Comparison of ENCODE assay signal across 8 cellular contexts in genomic region chr3:141486735-141487418, GRCh38. TPM values are rescaled to one million over a fixed set of nuclear protein-coding genes. Genes with fewer than 3 reads are reported as not detected.
DNase-seq lines count a peak whose midpoint lies in the region; ATAC-seq, FAIRE-seq and TF ChIP-seq lines count a peak whose summit lies in the region.

Gene RASA2 (plus strand): TSS chr3:141487027. CDS start chr3:141487084, 57 bp downstream.

- CTCF ChIA-PET in A673 (lab: Charles Lee) (no interaction called here), mammary epithelial cell (lab: Charles Lee; ENCODE audit: low non-redundant PET) (interaction anchor here (0.5 kb wide), 1 partner anchor 388 kb away, joined by 3 read pairs; no protein-coding TSS in a partner anchor)

- peak; percentile 34 for ATAC-seq in GM18858 (IDR thresholded peaks at IDR 0.05; ENCODE audit: unreplicated experiment)
- peak; percentile 58 for ATAC-seq in HG03066 (IDR thresholded peaks at IDR 0.05; ENCODE audit: low read depth, unreplicated experiment)

- no peaks in the 10 kb centered on the region for H3K36me3 ChIP-seq in A673 (ENCODE audit: insufficient read depth, low read length, poor library complexity, severe bottlenecking)
- H3K36me3 ChIP-seq in mammary epithelial cell (ENCODE audit: insufficient read depth, low read length): no peaks in the 10 kb centered on the region
- no peaks in the 10 kb centered on the region for H3K36me3 ChIP-seq in small intestine (ENCODE audit: control insufficient read depth in 2 of 2, insufficient read depth in 2 of 2, low read length in 2 of 2)

- peak within 1 kb of the TSS; percentile 96 for H3K27ac ChIP-seq in A673 (ENCODE audit: low read depth, low read length, poor library complexity, severe bottlenecking)
- H3K27ac ChIP-seq in VCaP: peak within 1 kb of the TSS; percentile 92
- H3K27ac ChIP-seq in mammary epithelial cell (ENCODE audit: insufficient read depth, low read depth, low read length): peak within 1 kb of the TSS; percentile 75
- H3K27ac ChIP-seq in small intestine (ENCODE audit: low read depth in 1 of 2, low read length in 1 of 2): peak within 1 kb of the TSS; percentile 100

- no peaks in the 10 kb centered on the region for H3K9me3 ChIP-seq in A673 (ENCODE audit: low read depth, low read length, poor library complexity, severe bottlenecking)
- no peaks in the 10 kb centered on the region for H3K9me3 ChIP-seq in mammary epithelial cell (replicated peaks; ENCODE audit: insufficient read depth, low read length)
- H3K9me3 ChIP-seq in small intestine (ENCODE audit: control insufficient read depth, low read depth): no peaks in the 10 kb centered on the region

- peaks cover 36% of the 10 kb centered on the region for H3K4me1 ChIP-seq in A673 (ENCODE audit: insufficient read depth, low read length, poor library complexity, severe bottlenecking)
- peaks cover 36% of the 10 kb centered on the region for H3K4me1 ChIP-seq in mammary epithelial cell (ENCODE audit: insufficient read depth, low read length)
- peaks cover 4 to 5% of the 10 kb centered on the region in 2 donors for H3K4me1 ChIP-seq in small intestine (ENCODE audit: control insufficient read depth in 2 of 2, insufficient read depth in 1 of 2, low read depth in 1 of 2, low read length in 1 of 2)

- BruUV-seq in A673 (replicated peaks; lab: Mats Ljungman, UMichigan) (no TSS peak), mammary epithelial cell (replicated peaks; lab: Mats Ljungman, UMichigan) (no TSS peak)

- no peaks in the 10 kb centered on the region for H3K27me3 ChIP-seq in A673 (replicated peaks; ENCODE audit: insufficient read depth, low read depth, low read length, poor library complexity)
- H3K27me3 ChIP-seq in mammary epithelial cell (ENCODE audit: insufficient read depth, low read length): no peaks in the 10 kb centered on the region
- H3K27me3 ChIP-seq in small intestine (ENCODE audit: control insufficient read depth in 2 of 2, insufficient read depth in 2 of 2, low read length in 2 of 2): no peaks in the 10 kb centered on the region

- intact Hi-C loops in A673 (cut with micrococcal nuclease; ENCODE audit: unreplicated experiment) (loop anchor here (5.0 kb wide), 1 partner anchor 45 kb away; no protein-coding TSS in a partner anchor), mammary epithelial cell (cut with micrococcal nuclease) (loop anchor here (5.0 kb wide), 1 partner anchor 45 kb away; no protein-coding TSS in a partner anchor)

- no peak for FAIRE-seq in small intestine (lab: Jason Lieb, UNC)

- H3K4me2 ChIP-seq in mammary epithelial cell (ENCODE audit: insufficient read depth, low read depth, low read length): peak within 1 kb of the TSS; percentile 77

- peak within 1 kb of the TSS; percentile 80 for H3K9ac ChIP-seq in mammary epithelial cell (ENCODE audit: insufficient read depth, low read length)

- peak within 1 kb of the TSS; percentile 92 for H2AFZ ChIP-seq in mammary epithelial cell (ENCODE audit: low read depth, low read length)

- POLR2A ChIA-PET in A673 (lab: Charles Lee; ENCODE audit: low non-redundant PET): no interaction called here

- H3K79me2 ChIP-seq in mammary epithelial cell (ENCODE audit: insufficient read depth, low read length): peaks cover 47% of the 10 kb centered on the region

- H4K20me1 ChIP-seq in mammary epithelial cell (ENCODE audit: insufficient read depth, low read length): no peaks in the 10 kb centered on the region

- DNase-seq in A673 (ENCODE audit: low spot score) (peak; percentile 92), NCI-H2171 (lab: John Stamatoyannopoulos, UW) (peak; percentile 92), mammary epithelial cell (peak; percentile 64), iPS-NIHi11 (ENCODE audit: low spot score) (peak; percentile 94), small intestine (peak; percentile 74)

- 0% methylated on average over 10 of the region's 86 CpGs for WGBS in mammary epithelial cell (ENCODE audit: low coverage, missing lambda C conversion rate)
- 0 to 1% (median 1%) methylated on average over 33 to 86 of the region's 86 CpGs for WGBS in small intestine, 3 donors

- peak within 1 kb of the TSS; percentile 86 for H3K4me3 ChIP-seq in A673 (ENCODE audit: low read depth, low read length, poor library complexity, severe bottlenecking)
- peak within 1 kb of the TSS; percentile 71 to 85 (median 83) for H3K4me3 ChIP-seq in mammary epithelial cell (replicated peaks in 1 of 3; ENCODE audit: insufficient read depth in 1 of 3, low read depth in 2 of 3, low read length in 3 of 3)
- H3K4me3 ChIP-seq in small intestine (ENCODE audit: low read depth in 1 of 2, low read length in 2 of 2): peak within 1 kb of the TSS; percentile 91 to 100

- in situ Hi-C loops in mammary epithelial cell (cut with MboI; ENCODE audit: low sequenced_read_pairs in 2 of 2): no loop called here

- dilution Hi-C loops in mammary epithelial cell (cut with HindIII; ENCODE audit: low sequenced_read_pairs): no loop called here

- TF ChIP-seq CTCF in A673 (conservative IDR thresholded peaks at IDR 0.05; ENCODE audit: low read depth, low read length): no peak
- no peak for TF ChIP-seq CTCF in VCaP (conservative IDR thresholded peaks at IDR 0.05)
- no peak for TF ChIP-seq CTCF in mammary epithelial cell (conservative IDR thresholded peaks at IDR 0.05 in 1 of 2, IDR thresholded peaks at IDR 0.05 in 1 of 2; ENCODE audit: extremely low read depth in 1 of 2, insufficient read depth in 1 of 2, low read depth in 1 of 2, low read length in 2 of 2)

RNA-seq across cellular contexts. Expression of gene RASA2, which starts in this region (rescaled TPM):
- 16.3 and 17.1 TPM in 2 replicates for total RNA-seq in A673 (2021)
- 10 to 100 TPM; 14.8 to 19.5 TPM for total RNA-seq in mammary epithelial cell
- polyA plus RNA-seq in mammary epithelial cell: 6.3 TPM
- 16.3 TPM for polyA minus RNA-seq in mammary epithelial cell
- polyA plus RNA-seq in small intestine: 1 to 10 TPM; 3.8 to 4.9 (median 3.9) TPM

Comparison
In these comparisons a context has a peak if more than half of its experiments do, and no peak if none do; other contexts are left out.
1. Peak in every context shown above with its lines: DNase-seq, ATAC-seq, H3K4me3 ChIP-seq and H3K27ac ChIP-seq.